28 cellular contexts compared by ENCODE assay signal in genomic region chr10:123784216-123784615, GRCh38.
A peak's percentile ranks its signal among the peaks of the same experiment; 100 is the strongest.
DNase-seq lines count a peak whose midpoint lies in the region; FAIRE-seq and TF ChIP-seq lines count a peak whose summit lies in the region.
"Had no signal": no experiment of that assay in that cellular context is flagged by ENCODE, and none has a peak within 500 bp of the region (broad histone marks: within the 10 kb centered on the region; RNA-seq: fewer than 3 reads in every experiment).

No MANE protein-coding gene starts in this region.

- no peaks in the 10 kb centered on the region for H3K27me3 ChIP-seq in colonic mucosa
- H3K27me3 ChIP-seq in H1 (replicated peaks in 1 of 4; ENCODE audit: control insufficient read depth in 3 of 4, extremely low read depth in 1 of 4, insufficient read depth in 3 of 4, low read length in 3 of 4) = peaks cover 0 to 9% (median 9%) of the 10 kb centered on the region in 4 experiments; a peak in 3 of 7 replicates
- H3K27me3 ChIP-seq in skeletal muscle tissue (ENCODE audit: control insufficient read depth in 3 of 3, insufficient read depth in 3 of 3, low read length in 3 of 3) = peaks cover 0 to 21% (median 13%) of the 10 kb centered on the region in 3 donors

- CTCF ChIA-PET in H1 (lab: Charles Lee; ENCODE audit: partially characterized antibody) = interaction anchor here (0.8 to 1.6 kb wide), 6 partner anchors 9 to 211 kb away, joined by 3 to 5 read pairs (median 4); no protein-coding TSS in a partner anchor

- no peak overlapping the region for H2BK5ac ChIP-seq in H1 (ENCODE audit: low read depth, low read length)

- no peaks in the 10 kb centered on the region for H3K36me3 Mint-ChIP-seq in osteocyte (ENCODE audit: unreplicated experiment)
- H3K36me3 Mint-ChIP-seq: CD8-positive, alpha-beta T cell had no signal

- no peaks in the 10 kb centered on the region for H3K36me3 ChIP-seq in colonic mucosa
- H3K36me3 ChIP-seq in H1 (ENCODE audit: control insufficient read depth in 2 of 4, insufficient read depth in 4 of 4, low read length in 3 of 4) = no peaks in the 10 kb centered on the region
- no peaks in the 10 kb centered on the region for H3K36me3 ChIP-seq in skeletal muscle tissue (ENCODE audit: control insufficient read depth in 3 of 3, insufficient read depth in 3 of 3, low read length in 3 of 3)
- H3K36me3 ChIP-seq: BLaER1 treated with 17β-estradiol and CSF1 and Interleukin-3, amounts not matched to agents 10 nM and 100 nM had no signal

- H3K9me3 ChIP-seq in colonic mucosa (no peaks in the 10 kb centered on the region), H1 (ENCODE audit: insufficient read depth in 2 of 2, low read depth in 1 of 2, low read length in 1 of 2) (no peaks in the 10 kb centered on the region), skeletal muscle tissue (ENCODE audit: control insufficient read depth in 3 of 3, low read length in 3 of 3) (peaks cover 0 to 4% (median 0%) of the 10 kb centered on the region in 3 donors)

- TF ChIP-seq RAD21 in H1 (IDR thresholded peaks at IDR 0.05 in 1 of 2, conservative IDR thresholded peaks at IDR 0.05 in 1 of 2; ENCODE audit: low read depth in 2 of 2, low read length in 2 of 2) = no peak

- no peak overlapping the region for H4K8ac ChIP-seq in H1 (ENCODE audit: extremely low read depth, insufficient read depth, low read length)

- H3K4me1 Mint-ChIP-seq in osteocyte (ENCODE audit: unreplicated experiment) = no peaks in the 10 kb centered on the region
- H3K4me1 Mint-ChIP-seq: B cell had no signal

- H2BK20ac ChIP-seq in H1 (ENCODE audit: low read length) = 0 out of 2 replicates have a peak overlapping the region, but pooled peaks have one; percentile 35

- no peak overlapping the region for H3K23ac ChIP-seq in H1 (ENCODE audit: insufficient read length)

- H3K9ac ChIP-seq in colonic mucosa (ENCODE audit: low read depth in 2 of 2, low read length in 2 of 2) = no peak overlapping the region
- no peak overlapping the region for H3K9ac ChIP-seq in H1 (replicated peaks in 1 of 4; ENCODE audit: extremely low read depth in 1 of 4, low read depth in 3 of 4, low read length in 3 of 4)
- H3K9ac ChIP-seq in skeletal muscle tissue (ENCODE audit: low read depth in 1 of 3, low read length in 3 of 3) = no peak overlapping the region
- H3K9ac ChIP-seq: BLaER1 treated with 17β-estradiol and CSF1 and Interleukin-3, amounts not matched to agents 10 nM and 100 nM had no signal

- H2BK12ac ChIP-seq in H1 (ENCODE audit: low read depth, low read length) = no peak overlapping the region

- H2BK15ac ChIP-seq in H1 (ENCODE audit: low read length) = no peak overlapping the region

- no peak overlapping the region for H3K18ac ChIP-seq in H1 (ENCODE audit: extremely low read depth, low read length)

- H3K27me3 Mint-ChIP-seq in osteocyte (ENCODE audit: unreplicated experiment) = no peaks in the 10 kb centered on the region

- no peak overlapping the region for H2AK5ac ChIP-seq in H1 (ENCODE audit: low read depth, low read length)

- H3K4me2 ChIP-seq in H1 (ENCODE audit: insufficient read depth in 1 of 2, low read depth in 2 of 2, low read length in 2 of 2) = no peak overlapping the region
- H3K4me2 ChIP-seq: A549; BLaER1 treated with 17β-estradiol and CSF1 and Interleukin-3, amounts not matched to agents 10 nM and 100 nM had no signal

- H3K9me3 Mint-ChIP-seq in osteocyte (ENCODE audit: unreplicated experiment) = peaks cover 4% of the 10 kb centered on the region
- H3K9me3 Mint-ChIP-seq: CD4-positive, alpha-beta T cell; CD8-positive, alpha-beta T cell had no signal

- DNase-seq in colonic mucosa (peak; percentile 6), H1 (ENCODE audit: low read depth in 1 of 2, low spot score in 2 of 2) (no peak), osteocyte (ENCODE audit: extremely low spot score, unreplicated experiment) (peak; percentile 56), 8988T (no peak), G401 (ENCODE audit: low spot score) (no peak), foreskin fibroblast (no peak), DMS 273 treated with DMSO at 0.1 percent for 48 hours (lab: John Stamatoyannopoulos, UW) (no peak)
- DNase-seq: AML-193; Caco-2; Calu3; CD4-positive, alpha-beta T cell; CD8-positive, alpha-beta T cell; DMS153; DMS53; DMS79; DND-41; EL; GF-D8 had no signal

- no peaks in the 10 kb centered on the region for H4K20me1 ChIP-seq in H1 (replicated peaks in 1 of 2; ENCODE audit: control insufficient read depth in 1 of 2, insufficient read depth in 2 of 2, low read length in 2 of 2)

- TF ChIP-seq POLR2A in H1 (IDR thresholded peaks at IDR 0.05; ENCODE audit: control extremely low read depth in 1 of 2, low read depth in 2 of 2, low read length in 2 of 2) = no peak

- in situ Hi-C loops in G401 (cut with HindIII; ENCODE audit: low sequenced_read_pairs) = no loop called here

- H3K27ac ChIP-seq in colonic mucosa = no peak overlapping the region
- H3K27ac ChIP-seq in H1 (ENCODE audit: low read depth, low read length) = no peak overlapping the region
- peak overlapping the region; percentile 29 for H3K27ac ChIP-seq in skeletal muscle tissue (ENCODE audit: low read depth, low read length)
- H3K27ac ChIP-seq: A549; BLaER1 treated with 17β-estradiol and CSF1 and Interleukin-3, amounts not matched to agents 10 nM and 100 nM; C4-2B had no signal

- H3K56ac ChIP-seq in H1 (replicated peaks; ENCODE audit: insufficient read length, low read depth, low read length) = no peak overlapping the region

- intact Hi-C loops in colonic mucosa (cut with DNase I) = no loop called here

- TF ChIP-seq CTCF in colonic mucosa (IDR thresholded peaks at IDR 0.05) (no peak), H1 (IDR thresholded peaks at IDR 0.05; ENCODE audit: control extremely low read depth in 1 of 3, insufficient read depth in 1 of 3, low read depth in 1 of 3, low read length in 3 of 3) (no peak), osteocyte (IDR thresholded peaks at IDR 0.05) (no peak), foreskin fibroblast (IDR thresholded peaks at IDR 0.05; ENCODE audit: low read depth, low read length) (no peak)

- WGBS in H1 (ENCODE audit: extremely low coverage in 1 of 2, insufficient coverage in 1 of 2, insufficient read length in 1 of 2, insufficient replicate concordance in 2 of 2, low coverage in 1 of 2, low lambda C conversion rate in 2 of 2, missing lambda C conversion rate in 1 of 2), 2 experiments = 87% methylated on average over 3 of the region's 3 CpGs; no CpG with 5 or more reads in 1 of the 2 experiments

- no peak overlapping the region for H2BK120ac ChIP-seq in H1 (replicated peaks; ENCODE audit: low read depth, low read length)

- H3K14ac ChIP-seq in H1 (ENCODE audit: insufficient read length) = no peak overlapping the region

- H3K4me3 Mint-ChIP-seq in osteocyte (ENCODE audit: unreplicated experiment) = no peak overlapping the region
- H3K4me3 Mint-ChIP-seq: B cell; CD4-positive, alpha-beta T cell; CD8-positive, alpha-beta T cell had no signal

- no peaks in the 10 kb centered on the region for H3K79me2 ChIP-seq in H1 (ENCODE audit: control insufficient read depth in 1 of 2, insufficient read depth in 2 of 2, low read length in 2 of 2)

- H4K91ac ChIP-seq in H1 (replicated peaks; ENCODE audit: insufficient read length, low read length) = no peak overlapping the region

- no peak overlapping the region for H3K4me3 ChIP-seq in colonic mucosa
- no peak overlapping the region for H3K4me3 ChIP-seq in H1 (ENCODE audit: extremely low read depth in 1 of 4, insufficient read depth in 2 of 4, low read depth in 3 of 4, low read length in 4 of 4)
- H3K4me3 ChIP-seq in skeletal muscle tissue (ENCODE audit: low read length in 3 of 3) = no peak overlapping the region
- H3K4me3 ChIP-seq in foreskin fibroblast (ENCODE audit: low read depth in 1 of 2, low read length in 2 of 2) = no peak overlapping the region
- H3K4me3 ChIP-seq: A549; BLaER1 treated with 17β-estradiol and CSF1 and Interleukin-3, amounts not matched to agents 10 nM and 100 nM; GM12878 had no signal

- H3K27ac Mint-ChIP-seq in osteocyte (ENCODE audit: unreplicated experiment) = no peak overlapping the region
- H3K27ac Mint-ChIP-seq: B cell; CD4-positive, alpha-beta T cell; CD8-positive, alpha-beta T cell had no signal

- H3K23me2 ChIP-seq in H1 (ENCODE audit: low read depth, low read length) = no peaks in the 10 kb centered on the region

- POLR2A ChIA-PET in H1 (lab: Charles Lee; ENCODE audit: partially characterized antibody) = no interaction called here

- H2AFZ ChIP-seq in H1 (ENCODE audit: low read length) = no peak overlapping the region

- no peak overlapping the region for H3K4ac ChIP-seq in H1 (replicated peaks; ENCODE audit: insufficient read length, low read depth, low read length)

- TF ChIP-seq EP300 in H1 (IDR thresholded peaks at IDR 0.05; ENCODE audit: borderline replicate concordance in 1 of 2, low read depth in 2 of 2, low read length in 2 of 2) = no peak

- H3K79me1 ChIP-seq in H1 (ENCODE audit: low read depth, low read length) = no peaks in the 10 kb centered on the region

- H3K4me1 ChIP-seq in colonic mucosa (no peaks in the 10 kb centered on the region), H1 (replicated peaks in 1 of 4; ENCODE audit: control insufficient read depth in 3 of 4, insufficient read depth in 4 of 4, low read length in 3 of 4) (peaks cover 2 to 10% (median 6%) of the 10 kb centered on the region in 4 experiments; a peak in 3 of 7 replicates), skeletal muscle tissue (ENCODE audit: control insufficient read depth in 3 of 3, insufficient read depth in 3 of 3, low read length in 3 of 3) (peaks cover 0 to 11% (median 0%) of the 10 kb centered on the region in 3 donors)
- H3K4me1 ChIP-seq: A549; BLaER1 treated with 17β-estradiol and CSF1 and Interleukin-3, amounts not matched to agents 10 nM and 100 nM; Caco-2 had no signal

- no peak for FAIRE-seq in H1 (lab: Jason Lieb, UNC)
- FAIRE-seq: A549, D721Med, G401.6, GM12878, GM12892, GM18507 had no signal

- H4K5ac ChIP-seq in H1 (ENCODE audit: insufficient read length, low read depth, low read length) = no peak overlapping the region

TF ChIP-seq in H1, 55 proteins besides CTCF, POLR2A, EP300 and RAD21 (continues in another document):
- no peak for TF ChIP-seq TCF12 (IDR thresholded peaks at IDR 0.05; ENCODE audit: low read depth, low read length)

Comparison
In these comparisons a context has a peak if more than half of its experiments do, and no peak if none do; other contexts are left out.
1. DNase-seq: peak in colonic mucosa (single experiment) and osteocyte (single experiment); none in H1 (0 of 2), 8988T (single experiment), G401 (single experiment), foreskin fibroblast (0 of 2) and DMS 273 treated with DMSO at 0.1 percent for 48 hours (single experiment).